ENCODE assay signal across 9 cellular contexts in genomic region chr11:76493040-76493439, GRCh38.
"Had no signal": no experiment of that assay in that cellular context is flagged by ENCODE, and none has a peak within 500 bp of the region (broad histone marks: within the 10 kb centered on the region; RNA-seq: fewer than 3 reads in every experiment).

No MANE protein-coding gene starts in this region.

- FAIRE-seq: H54 had no signal

- H3K4me1 ChIP-seq: HAP-1 had no signal

- H3K9me3 Mint-ChIP-seq: GM23338, H9, HFFc6 had no signal

- H2AFZ ChIP-seq: GM23248, GM23338 had no signal

- H3K4me1 Mint-ChIP-seq: GM23338, H9 had no signal

- H3K27ac ChIP-seq: GM23248 had no signal

- H3K4me3 Mint-ChIP-seq: GM23338, H9, HFFc6 had no signal

- H3K27ac Mint-ChIP-seq: GM23338, H9, HFFc6 had no signal

- H3K9ac ChIP-seq: GM23248 had no signal

- ATAC-seq: GM23338, HCT116 had no signal

- H3K9me3 ChIP-seq: HAP-1 had no signal

- H3K4me2 ChIP-seq: GM23338 had no signal

- H3K4me3 ChIP-seq: GM23248, GM23338, HAP-1 had no signal

- DNase-seq: GM23248, GOT3, H9, HCEC 1CT, HFFc6 had no signal
